19 cellular contexts compared by ENCODE assay signal in the genomic region with DNA sequence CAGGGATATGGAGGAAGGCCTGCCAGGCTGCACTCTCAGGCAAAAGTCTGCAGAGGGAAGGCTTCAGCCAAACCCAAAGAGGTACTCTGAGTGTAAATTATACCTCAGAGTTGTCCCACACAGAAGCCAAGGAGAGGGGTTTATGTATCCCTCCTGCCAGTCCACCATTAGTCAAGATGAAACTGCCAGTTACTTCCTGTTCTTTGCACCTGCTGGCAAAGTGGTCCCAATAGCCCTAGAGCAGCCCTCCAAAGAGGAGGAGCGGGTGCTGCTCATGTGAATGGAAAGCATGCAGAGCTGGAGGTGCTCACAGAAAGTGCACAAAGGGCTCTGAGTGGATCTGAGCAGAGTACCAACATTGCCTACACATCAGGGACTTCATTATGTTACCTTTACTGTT. TPM values are rescaled to one million over a fixed set of nuclear protein-coding genes. Genes with fewer than 3 reads are reported as not detected.
"Had no signal": no experiment of that assay in that cellular context is flagged by ENCODE, and none has a peak within 500 bp of the region (broad histone marks: within the 10 kb centered on the region; RNA-seq: fewer than 3 reads in every experiment).

No MANE protein-coding gene starts in this region.

- H3K27ac ChIP-seq: body of pancreas, colonic mucosa, esophagus squamous epithelium, left ventricle myocardium inferior, thoracic aorta, VCaP had no signal

- H3K27me3 ChIP-seq: body of pancreas, colonic mucosa had no signal

- H3K9me3 ChIP-seq: body of pancreas, colonic mucosa, esophagus squamous epithelium, left ventricle myocardium inferior, mucosa of descending colon, thoracic aorta had no signal

- H3K9me3 Mint-ChIP-seq: activated naive CD8-positive, alpha-beta T cell treated with anti-CD3 and anti-CD28 coated beads for 36 hours; naive thymus-derived CD8-positive, alpha-beta T cell had no signal

- H3K4me3 ChIP-seq: body of pancreas, colonic mucosa, esophagus squamous epithelium, left ventricle myocardium inferior, mucosa of descending colon, thoracic aorta had no signal

- H3K27ac Mint-ChIP-seq: activated CD8-positive, alpha-beta T cell treated with anti-CD3 and anti-CD28 coated beads, Interleukin-2, amount 10 ng/mL, durations not matched to agents 7 days and 5 days; activated naive CD8-positive, alpha-beta T cell treated with anti-CD3 and anti-CD28 coated beads for 36 hours had no signal

- H3K36me3 ChIP-seq: colonic mucosa, esophagus squamous epithelium, left ventricle myocardium inferior, thoracic aorta had no signal

- DNase-seq: activated CD8-positive, alpha-beta memory T cell treated with anti-CD3 and anti-CD28 coated beads, Interleukin-2, amount 50 U/mL, for 4 hours; activated CD8-positive, alpha-beta T cell treated with anti-CD3 and anti-CD28 coated beads, Interleukin-2, amount 10 ng/mL, durations not matched to agents 7 days and 5 days; activated gamma-delta T cell treated with Interleukin-2 at 50 U/mL for 16 hours; activated naive CD8-positive, alpha-beta T cell treated with anti-CD3 and anti-CD28 coated beads for 36 hours; activated T-cell treated with anti-CD3 and anti-CD28 coated beads, Interleukin-2, amount 50 U/mL, for 48 hours; amygdala; body of pancreas; central memory CD4-positive, alpha-beta T cell; colonic mucosa; esophagus squamous epithelium; hippocampal formation; left ventricle myocardium inferior; mucosa of descending colon; naive thymus-derived CD8-positive, alpha-beta T cell; stimulated activated CD4-positive, alpha-beta T cell treated with anti-CD3 and anti-CD28 coated beads, Interleukin-12 subunit alpha, Interleukin-12 subunit beta, amount 100 ng/mL, for 4 hours; stimulated activated CD4-positive, alpha-beta T cell treated with anti-CD3 and anti-CD28 coated beads, Interleukin-2, amount 100 ng/mL, for 24 hours; T1000 had no signal

- H3K4me1 ChIP-seq: body of pancreas, colonic mucosa, esophagus squamous epithelium had no signal

- H3K4me3 Mint-ChIP-seq: activated CD8-positive, alpha-beta T cell treated with anti-CD3 and anti-CD28 coated beads, Interleukin-2, amount 10 ng/mL, durations not matched to agents 7 days and 5 days; activated naive CD8-positive, alpha-beta T cell treated with anti-CD3 and anti-CD28 coated beads for 36 hours; naive thymus-derived CD8-positive, alpha-beta T cell had no signal

- ATAC-seq: activated CD8-positive, alpha-beta T cell treated with anti-CD3 and anti-CD28 coated beads, Interleukin-2, amount 10 ng/mL, durations not matched to agents 7 days and 5 days; body of pancreas; mucosa of descending colon; naive thymus-derived CD8-positive, alpha-beta T cell had no signal

- H3K4me1 Mint-ChIP-seq: activated naive CD8-positive, alpha-beta T cell treated with anti-CD3 and anti-CD28 coated beads for 36 hours; naive thymus-derived CD8-positive, alpha-beta T cell had no signal

- H3K36me3 Mint-ChIP-seq: activated naive CD8-positive, alpha-beta T cell treated with anti-CD3 and anti-CD28 coated beads for 36 hours; naive thymus-derived CD8-positive, alpha-beta T cell had no signal

RNA-seq across cellular contexts. Expression of a gene that starts 37.1 kb away (rescaled TPM):
- total RNA-seq: naive thymus-derived CD8-positive, alpha-beta T cell had no signal
